8 cellular contexts compared by ENCODE assay signal in the genomic region with DNA sequence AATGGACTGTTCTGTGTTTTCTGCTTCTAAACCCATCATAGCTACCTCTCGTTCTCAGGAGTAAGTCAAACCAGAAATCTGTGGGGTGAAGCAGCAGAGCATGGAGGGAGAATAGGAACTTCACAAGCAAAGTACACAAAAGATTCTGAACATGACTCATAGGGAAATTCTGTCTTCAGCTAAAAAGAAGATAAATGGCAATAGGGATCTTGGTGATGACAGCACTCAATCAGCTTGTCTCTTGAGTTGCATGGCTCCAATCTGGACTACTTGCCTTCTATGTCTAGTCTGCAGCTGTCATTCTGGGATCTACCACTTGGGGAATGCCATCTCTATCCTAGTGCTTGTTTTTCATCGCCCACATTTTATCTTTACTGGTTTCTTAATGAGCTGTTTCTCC. TPM values are rescaled to one million over a fixed set of nuclear protein-coding genes. Genes with fewer than 3 reads are reported as not detected.
A peak's percentile ranks its signal among the peaks of the same experiment; 100 is the strongest.
DNase-seq lines count a peak whose midpoint lies in the region; ATAC-seq, FAIRE-seq and TF ChIP-seq lines count a peak whose summit lies in the region.

No MANE protein-coding gene starts in this region.

- H3K4me1 ChIP-seq in neural progenitor cell (no peaks in the 10 kb centered on the region), tibial nerve (peaks cover 0 to under 1% (median 0%) of the 10 kb centered on the region in 4 donors)

- no peak overlapping the region for H3K27ac ChIP-seq in neural progenitor cell
- no peak overlapping the region for H3K27ac ChIP-seq in tibial nerve

- H3K9ac ChIP-seq in neural progenitor cell = no peak overlapping the region

- DNase-seq in NCI-H2171 treated with DMSO at 0.1 percent for 48 hours (lab: John Stamatoyannopoulos, UW) (peak; percentile 24), NCI-H2171 (lab: John Stamatoyannopoulos, UW) (no peak), RCC 7860 (ENCODE audit: low spot score) (peak; percentile 50), neural progenitor cell (ENCODE audit: low spot score) (no peak), T-helper 17 cell (no peak), tibial nerve (ENCODE audit: low spot score in 2 of 2) (no peak)
- no peak for DNase-seq in effector memory CD8-positive, alpha-beta T cell

- H3K27me3 ChIP-seq in neural progenitor cell (no peaks in the 10 kb centered on the region), tibial nerve (no peaks in the 10 kb centered on the region)

- H3K79me2 ChIP-seq in neural progenitor cell (ENCODE audit: low read depth) = no peaks in the 10 kb centered on the region

- TF ChIP-seq CTCF in neural progenitor cell (IDR thresholded peaks at IDR 0.05) (peak; percentile 32), tibial nerve (IDR thresholded peaks at IDR 0.05) (no peak)

- H3K4me2 ChIP-seq in neural progenitor cell = no peak overlapping the region

- FAIRE-seq in RCC 7860 (lab: Jason Lieb, UNC) = peak; percentile 38

- H3K9me3 Mint-ChIP-seq in neural progenitor cell = no peaks in the 10 kb centered on the region
- H3K9me3 Mint-ChIP-seq in effector memory CD8-positive, alpha-beta T cell = no peaks in the 10 kb centered on the region

- no peak overlapping the region for H3K4me3 ChIP-seq in neural progenitor cell
- H3K4me3 ChIP-seq in tibial nerve = no peak overlapping the region

- H3K9me3 ChIP-seq in neural progenitor cell (ENCODE audit: low read depth) = no peaks in the 10 kb centered on the region
- no peaks in the 10 kb centered on the region for H3K9me3 ChIP-seq in T-helper 17 cell (ENCODE audit: control insufficient read depth, low read length, poor library complexity, severe bottlenecking)
- no peaks in the 10 kb centered on the region for H3K9me3 ChIP-seq in tibial nerve

- TF ChIP-seq POLR2A in tibial nerve (IDR thresholded peaks at IDR 0.05) = no peak

- H3K36me3 Mint-ChIP-seq in neural progenitor cell (no peaks in the 10 kb centered on the region), T-helper 17 cell (ENCODE audit: low read depth) (no peaks in the 10 kb centered on the region)
- peaks cover 4% of the 10 kb centered on the region for H3K36me3 Mint-ChIP-seq in effector memory CD8-positive, alpha-beta T cell (ENCODE audit: insufficient read depth)

- TF ChIP-seq EP300 in tibial nerve (IDR thresholded peaks at IDR 0.05) = no peak

- H2AFZ ChIP-seq in neural progenitor cell (replicated peaks) = no peak overlapping the region

- 87 to 95% methylated on average over 2 of the region's 2 CpGs for WGBS in tibial nerve, 2 donors

- H3K4me1 Mint-ChIP-seq in neural progenitor cell (no peaks in the 10 kb centered on the region), T-helper 17 cell (no peaks in the 10 kb centered on the region)
- peaks cover 0 to 5% of the 10 kb centered on the region in 2 donors for H3K4me1 Mint-ChIP-seq in effector memory CD8-positive, alpha-beta T cell (ENCODE audit: low read depth in 2 of 2)

- H3K27ac Mint-ChIP-seq in neural progenitor cell (no peak overlapping the region), T-helper 17 cell (no peak overlapping the region)
- H3K27ac Mint-ChIP-seq in effector memory CD8-positive, alpha-beta T cell = no peak overlapping the region

- H3K36me3 ChIP-seq in neural progenitor cell (no peaks in the 10 kb centered on the region), tibial nerve (no peaks in the 10 kb centered on the region)

- no peak overlapping the region for H3K4me3 Mint-ChIP-seq in neural progenitor cell
- H3K4me3 Mint-ChIP-seq in effector memory CD8-positive, alpha-beta T cell = no peak overlapping the region
- H3K4me3 Mint-ChIP-seq in T-helper 17 cell = no peak overlapping the region

- H3K27me3 Mint-ChIP-seq in neural progenitor cell (ENCODE audit: insufficient read depth, low read depth) (peaks cover 3% of the 10 kb centered on the region), T-helper 17 cell (peaks cover 6% of the 10 kb centered on the region)
- no peaks in the 10 kb centered on the region for H3K27me3 Mint-ChIP-seq in effector memory CD8-positive, alpha-beta T cell

- no peaks in the 10 kb centered on the region for H4K20me1 ChIP-seq in neural progenitor cell (ENCODE audit: low read depth)

- ATAC-seq in HG02763 (IDR thresholded peaks at IDR 0.05; ENCODE audit: unreplicated experiment) (peak; percentile 71), T-helper 17 cell (no peak)
- ATAC-seq in effector memory CD8-positive, alpha-beta T cell (replicated peaks) = no peak

- H3F3A ChIP-seq in neural progenitor cell (ENCODE audit: low read depth) = no peaks in the 10 kb centered on the region

RNA-seq across cellular contexts. Expression of gene GRAMD1C, which starts 13.5 kb away (rescaled TPM):
- total RNA-seq in neural progenitor cell (ENCODE audit: low replicate concordance) (10.7 and 12.2 TPM in 2 replicates), T-helper 17 cell (1 to 10 TPM in 1 of 2 donors, under 1 TPM in 1; 0.08 to 1.2 TPM), tibial nerve (10 to 100 TPM in 1 of 4 donors, 1 to 10 TPM in 2, under 1 TPM in 1; 0.63 to 12.6 (median 1.2) TPM)

Comparison
In these comparisons a context has a peak if more than half of its experiments do, and no peak if none do; other contexts are left out.
1. DNase-seq: peak in NCI-H2171 treated with DMSO at 0.1 percent for 48 hours (single experiment) and RCC 7860 (single experiment); none in NCI-H2171 (single experiment), neural progenitor cell (single experiment), effector memory CD8-positive, alpha-beta T cell (0 of 3), T-helper 17 cell (0 of 3) and tibial nerve (0 of 2).